22 cellular contexts compared by ENCODE assay signal in genomic region chr1:30042438-30043147, GRCh38.
"Had no signal": no experiment of that assay in that cellular context is flagged by ENCODE, and none has a peak within 500 bp of the region (broad histone marks: within the 10 kb centered on the region; RNA-seq: fewer than 3 reads in every experiment).

No MANE protein-coding gene starts in this region.

- H3K36me3 ChIP-seq: heart left ventricle, left lung, upper lobe of left lung had no signal

- DNase-seq: activated CD4-positive, alpha-beta T cell treated with anti-CD3 and anti-CD28 coated beads for 4 hours; activated CD4-positive, alpha-beta T cell treated with anti-CD3 and anti-CD28 coated beads, Interleukin-2, amount 50 U/mL, for 48 hours; activated CD8-positive, alpha-beta memory T cell treated with anti-CD3 and anti-CD28 coated beads, Interleukin-2, amount 50 U/mL, for 4 hours; activated naive CD8-positive, alpha-beta T cell treated with anti-CD3 and anti-CD28 coated beads, Interleukin-2, amount 50 U/mL, for 24 hours; activated T-cell treated with anti-CD3 and anti-CD28 coated beads, Interleukin-2, amount 50 U/mL, for 4 hours; amygdala; effector memory CD4-positive, alpha-beta T cell; foreskin fibroblast; heart left ventricle; hypothalamus; immature natural killer cell; left lung; nucleus accumbens; psoas muscle; stimulated activated CD4-positive, alpha-beta T cell treated with anti-CD3 and anti-CD28 coated beads, Interleukin-15, amount 100 ng/mL, for 24 hours; stimulated activated CD4-positive, alpha-beta T cell treated with anti-CD3 and anti-CD28 coated beads, Interleukin-2, amount 100 ng/mL, for 24 hours; stimulated activated naive B cell treated with anti-CD40 and anti-IgM and Interleukin-4, amounts not matched to agents 10 μg/mL and 1 μg/mL and 100 μg/mL, for 72 hours; upper lobe of left lung had no signal

- H3K4me1 ChIP-seq: heart left ventricle, left lung, parathyroid adenoma, psoas muscle, upper lobe of left lung had no signal

- H3K27ac ChIP-seq: heart left ventricle, left lung, parathyroid adenoma, psoas muscle, upper lobe of left lung had no signal

- H3K79me2 ChIP-seq: parathyroid adenoma had no signal

- H3K4me3 Mint-ChIP-seq: activated naive CD4-positive, alpha-beta T cell treated with anti-CD3 and anti-CD28 coated beads, Interleukin-2, amount 50 U/mL, for 24 hours; activated naive CD8-positive, alpha-beta T cell treated with anti-CD3 and anti-CD28 coated beads, Interleukin-2, amount 50 U/mL, for 24 hours; activated T-cell treated with anti-CD3 and anti-CD28 coated beads, Interleukin-2, amount 50 U/mL, for 4 hours; activated T-helper 17 cell treated with anti-CD3 and anti-CD28 coated beads, Interleukin-2, amount 50 U/mL, for 72 hours; stimulated activated naive B cell treated with anti-CD40 and anti-IgM and Interleukin-4, amounts not matched to agents 10 μg/mL and 1 μg/mL and 100 μg/mL, for 72 hours had no signal

- H3K4me3 ChIP-seq: heart left ventricle, left lung, psoas muscle, smooth muscle cell, upper lobe of left lung had no signal

- H3K9ac ChIP-seq: parathyroid adenoma had no signal

- ATAC-seq: activated naive CD8-positive, alpha-beta T cell treated with anti-CD3 and anti-CD28 coated beads, Interleukin-2, amount 50 U/mL, for 24 hours; activated T-cell treated with anti-CD3 and anti-CD28 coated beads, Interleukin-2, amount 50 U/mL, for 4 hours; activated T-helper 17 cell treated with anti-CD3 and anti-CD28 coated beads, Interleukin-2, amount 50 U/mL, for 72 hours; heart left ventricle; left lung; psoas muscle; stimulated activated naive B cell treated with anti-CD40 and anti-IgM and Interleukin-4, amounts not matched to agents 10 μg/mL and 1 μg/mL and 100 μg/mL, for 72 hours had no signal

- H2AFZ ChIP-seq: parathyroid adenoma had no signal

- H3K9me3 Mint-ChIP-seq: activated naive CD4-positive, alpha-beta T cell treated with anti-CD3 and anti-CD28 coated beads, Interleukin-2, amount 50 U/mL, for 24 hours; activated naive CD8-positive, alpha-beta T cell treated with anti-CD3 and anti-CD28 coated beads, Interleukin-2, amount 50 U/mL, for 24 hours; activated T-cell treated with anti-CD3 and anti-CD28 coated beads, Interleukin-2, amount 50 U/mL, for 4 hours; activated T-helper 17 cell treated with anti-CD3 and anti-CD28 coated beads, Interleukin-2, amount 50 U/mL, for 72 hours; immature natural killer cell had no signal

- H3K27me3 ChIP-seq: heart left ventricle, upper lobe of left lung had no signal

- H3K4me1 Mint-ChIP-seq: activated naive CD4-positive, alpha-beta T cell treated with anti-CD3 and anti-CD28 coated beads, Interleukin-2, amount 50 U/mL, for 24 hours; activated T-helper 17 cell treated with anti-CD3 and anti-CD28 coated beads, Interleukin-2, amount 50 U/mL, for 72 hours; stimulated activated naive B cell treated with anti-CD40 and anti-IgM and Interleukin-4, amounts not matched to agents 10 μg/mL and 1 μg/mL and 100 μg/mL, for 72 hours had no signal

- H3K4me2 ChIP-seq: smooth muscle cell had no signal

- H3K36me3 Mint-ChIP-seq: activated naive CD4-positive, alpha-beta T cell treated with anti-CD3 and anti-CD28 coated beads, Interleukin-2, amount 50 U/mL, for 24 hours; immature natural killer cell had no signal

- H3K9me3 ChIP-seq: psoas muscle had no signal

- H3K27ac Mint-ChIP-seq: activated naive CD4-positive, alpha-beta T cell treated with anti-CD3 and anti-CD28 coated beads, Interleukin-2, amount 50 U/mL, for 24 hours; activated naive CD8-positive, alpha-beta T cell treated with anti-CD3 and anti-CD28 coated beads, Interleukin-2, amount 50 U/mL, for 24 hours; activated T-helper 17 cell treated with anti-CD3 and anti-CD28 coated beads, Interleukin-2, amount 50 U/mL, for 72 hours; stimulated activated naive B cell treated with anti-CD40 and anti-IgM and Interleukin-4, amounts not matched to agents 10 μg/mL and 1 μg/mL and 100 μg/mL, for 72 hours had no signal
